13 cellular contexts compared by ENCODE assay signal in genomic region chr1:223180803-223181321, GRCh38. TPM values are rescaled to one million over a fixed set of nuclear protein-coding genes. Genes with fewer than 3 reads are reported as not detected.
A peak's percentile ranks its signal among the peaks of the same experiment; 100 is the strongest.
DNase-seq lines count a peak whose midpoint lies in the region; ATAC-seq and TF ChIP-seq lines count a peak whose summit lies in the region.
"Had no signal": no experiment of that assay in that cellular context is flagged by ENCODE, and none has a peak within 500 bp of the region (broad histone marks: within the 10 kb centered on the region; RNA-seq: fewer than 3 reads in every experiment).

No MANE protein-coding gene starts in this region.

- no peak for TF ChIP-seq CTCF in testis (IDR thresholded peaks at IDR 0.05)

- H3K9me3 ChIP-seq in adipocyte (ENCODE audit: control insufficient read depth, low read length) (no peaks in the 10 kb centered on the region), right cardiac atrium (ENCODE audit: control insufficient read depth, low read length) (no peaks in the 10 kb centered on the region), testis (no peaks in the 10 kb centered on the region)
- H3K9me3 ChIP-seq: thoracic aorta had no signal

- no peak for TF ChIP-seq POLR2A in testis (IDR thresholded peaks at IDR 0.05)

- peak overlapping the region; percentile 63 for H3K27ac ChIP-seq in right cardiac atrium (ENCODE audit: low read length)
- no peak overlapping the region for H3K27ac ChIP-seq in testis
- H3K27ac ChIP-seq: thoracic aorta had no signal

- no peaks in the 10 kb centered on the region for H3K27me3 ChIP-seq in adipocyte (replicated peaks; ENCODE audit: control insufficient read depth, insufficient read depth, low read length)
- no peaks in the 10 kb centered on the region for H3K27me3 ChIP-seq in right cardiac atrium (ENCODE audit: control insufficient read depth, insufficient read depth)
- no peaks in the 10 kb centered on the region for H3K27me3 ChIP-seq in testis

- H3K9ac ChIP-seq in adipocyte (ENCODE audit: low read length) = no peak overlapping the region

- 47% methylated on average over 5 of the region's 5 CpGs for WGBS in right cardiac atrium
- 37 to 46% methylated on average over 5 of the region's 5 CpGs for WGBS in testis, 2 donors

- in situ Hi-C loops in KBM-7 (cut with MboI; ENCODE audit: low pct_unique_long_range_greater_than_20kb, low sequenced_read_pairs) = no loop called here

- no peaks in the 10 kb centered on the region for H3K36me3 ChIP-seq in adipocyte (ENCODE audit: control insufficient read depth, insufficient read depth, low read length, severe bottlenecking)
- H3K36me3 ChIP-seq in testis (ENCODE audit: low read depth, missing control alignments) = no peaks in the 10 kb centered on the region
- H3K36me3 ChIP-seq: thoracic aorta had no signal

- intact Hi-C loops in right cardiac atrium (cut with DNase I) = loop anchor here in 1 of 4 donors (10.0 kb wide), 1 partner anchor 46 kb away; no protein-coding TSS in a partner anchor
- intact Hi-C loops in testis (cut with DNase I; ENCODE audit: low total_unique reads) = no loop called here

- DNase-seq in KBM-7 (peak; percentile 6), adipocyte (ENCODE audit: low read depth) (peak; percentile 51), right cardiac atrium (peak in 1 of 3 donors; percentile 48), testis (peak; percentile 27), GM19240 (ENCODE audit: insufficient read length, low spot score) (no peak)
- no peak for DNase-seq in activated CD4-positive, alpha-beta T cell treated with anti-CD3 and anti-CD28 coated beads for 1 hour
- DNase-seq: cortex of kidney, immature natural killer cell, NCI-H2171 had no signal

- H3K4me3 ChIP-seq in adipocyte (ENCODE audit: low read length) = no peak overlapping the region
- H3K4me3 ChIP-seq in right cardiac atrium (ENCODE audit: low read length) = no peak overlapping the region
- no peak overlapping the region for H3K4me3 ChIP-seq in testis
- H3K4me3 ChIP-seq: thoracic aorta had no signal

- peaks cover 12% of the 10 kb centered on the region for H3K4me1 ChIP-seq in adipocyte (ENCODE audit: control insufficient read depth, insufficient read depth, low read length)
- H3K4me1 ChIP-seq in right cardiac atrium (ENCODE audit: control insufficient read depth, insufficient read depth, low read length) = no peaks in the 10 kb centered on the region
- H3K4me1 ChIP-seq in testis = peaks cover 7% of the 10 kb centered on the region

- ATAC-seq in right cardiac atrium (peak; percentile 95 to 98), GM21381 (IDR thresholded peaks at IDR 0.05; ENCODE audit: unreplicated experiment) (no peak), HG03521 (IDR thresholded peaks at IDR 0.05; ENCODE audit: unreplicated experiment) (no peak)

RNA-seq across cellular contexts. Expression of gene TLR5, which starts 37.8 kb away (rescaled TPM):
- total RNA-seq in right cardiac atrium = 1 to 10 TPM; 2.0 to 6.8 (median 5.8) TPM
- 1.9 TPM for polyA plus RNA-seq in right cardiac atrium
- 10 to 100 TPM in 1 of 2 donors, 1 to 10 TPM in 1; 4.2 to 13.8 TPM for total RNA-seq in testis
- polyA plus RNA-seq in testis (ENCODE audit: insufficient read depth, low read depth, low replicate concordance) = 5.4 TPM
- total RNA-seq: T-helper 1 cell treated with Interleukin-12 subunit alpha and Interleukin-12 subunit beta and Interleukin-4 antibody, amounts not matched to agents 30 ng/mL and 1 ng/mL, for 36 hours had no signal

Comparison
In these comparisons a context has a peak if more than half of its experiments do, and no peak if none do; other contexts are left out.
1. DNase-seq: peak in KBM-7 (single experiment), adipocyte (single experiment) and testis (single experiment); none in activated CD4-positive, alpha-beta T cell treated with anti-CD3 and anti-CD28 coated beads for 1 hour (single experiment) and GM19240 (single experiment).
2. ATAC-seq: peak in right cardiac atrium (2 of 2); none in GM21381 (single experiment) and HG03521 (single experiment).